ENCODE assay signal across 10 cellular contexts in genomic region chr22:29071261-29072045, GRCh38.
DNase-seq lines count a peak whose midpoint lies in the region; ATAC-seq lines count a peak whose summit lies in the region.
"Had no signal": no experiment of that assay in that cellular context is flagged by ENCODE, and none has a peak within 500 bp of the region (broad histone marks: within the 10 kb centered on the region; RNA-seq: fewer than 3 reads in every experiment).

No MANE protein-coding gene starts in this region.

- H3K9ac ChIP-seq in adipocyte (ENCODE audit: low read length), result no peak overlapping the region
- H3K9ac ChIP-seq: KMS-11 had no signal

- ATAC-seq in GM18873 (IDR thresholded peaks at IDR 0.05; ENCODE audit: low FRiP score, unreplicated experiment), result no peak
- no peak for ATAC-seq in GM21786 (IDR thresholded peaks at IDR 0.05; ENCODE audit: unreplicated experiment)

- H3K4me3 ChIP-seq in adipocyte (ENCODE audit: low read length), result peak overlapping the region; percentile 80
- H3K4me3 ChIP-seq in iPS-18c (ENCODE audit: insufficient read depth, low read depth, low read length), result peak overlapping the region; percentile 28; the same call in 1 of the 2 replicates
- H3K4me3 ChIP-seq: lung had no signal

- peaks cover 18% of the 10 kb centered on the region for H3K4me1 ChIP-seq in adipocyte (ENCODE audit: control insufficient read depth, insufficient read depth, low read length)

- H3K9me3 ChIP-seq in adipocyte (ENCODE audit: control insufficient read depth, low read length) (no peaks in the 10 kb centered on the region), iPS-18c (ENCODE audit: control insufficient read depth, insufficient read depth, low read length) (no peaks in the 10 kb centered on the region)

- peak; percentile 15 for DNase-seq in EH (ENCODE audit: low read depth)
- DNase-seq in NCI-H1694 (lab: John Stamatoyannopoulos, UW), result peak; percentile 23
- DNase-seq in adipocyte (ENCODE audit: low read depth), result peak; percentile 49
- DNase-seq in stimulated activated CD4-positive, alpha-beta T cell treated with anti-CD3 and anti-CD28 coated beads, Interleukin-1b, Interleukin-23, amount 100 ng/mL, for 48 hours, result peak; percentile 10
- no peak for DNase-seq in NCI-H345 treated with DMSO at 0.1 percent for 48 hours (lab: John Stamatoyannopoulos, UW; ENCODE audit: unreplicated experiment)

- H3K36me3 ChIP-seq in adipocyte (ENCODE audit: control insufficient read depth, insufficient read depth, low read length, severe bottlenecking), result no peaks in the 10 kb centered on the region

- H3K27me3 ChIP-seq in adipocyte (replicated peaks; ENCODE audit: control insufficient read depth, insufficient read depth, low read length), result peaks cover 4% of the 10 kb centered on the region
